ENCODE assay signal across 8 cellular contexts in genomic region chr11:57311109-57311936, GRCh38. TPM values are rescaled to one million over a fixed set of nuclear protein-coding genes. Genes with fewer than 3 reads are reported as not detected.
DNase-seq lines count a peak whose midpoint lies in the region; ATAC-seq and TF ChIP-seq lines count a peak whose summit lies in the region.

No MANE protein-coding gene starts in this region.

- H3K27me3 ChIP-seq in left lung = peaks cover 0 to 5% of the 10 kb centered on the region in 2 donors

- DNase-seq in GM13977 (ENCODE audit: low spot score) (peak; percentile 94), NCI-H1436 treated with DMSO at 0.1 percent for 48 hours (lab: John Stamatoyannopoulos, UW) (peak; percentile 63), dermis blood vessel endothelial cell (peak; percentile 96), left lung (peak; percentile 94)
- DNase-seq in activated CD4-positive, alpha-beta T cell treated with anti-CD3 and anti-CD28 coated beads for 24 hours (ENCODE audit: low read depth in 2 of 2) = peak; percentile 43 to 65
- DNase-seq in stimulated activated CD4-positive, alpha-beta T cell treated with anti-CD3 and anti-CD28 coated beads, Interleukin-4, amount 100 ng/mL, for 24 hours = peak; percentile 61
- DNase-seq in NK-92 treated with Interleukin-12 subunit alpha and Interleukin-12 subunit beta, amount 100 ng/mL, for 24 hours (lab: John Stamatoyannopoulos, UW) = no peak

- H3K27ac ChIP-seq in left lung = peak overlapping the region; percentile 81 to 83

- no peaks in the 10 kb centered on the region for H3K9me3 ChIP-seq in left lung

- in situ Hi-C loops in GM13977 (cut with MboI; ENCODE audit: low pct_unique_long_range_greater_than_20kb, low sequenced_read_pairs, unreplicated experiment) = no loop called here

- intact Hi-C loops in left lung (cut with DNase I) = no loop called here

- peaks cover 0 to 60% of the 10 kb centered on the region in 2 donors for H3K36me3 ChIP-seq in left lung

- H3K4me3 ChIP-seq in left lung = peak overlapping the region; percentile 20 to 48

- TF ChIP-seq CTCF in GM13977 (IDR thresholded peaks at IDR 0.05; ENCODE audit: extremely low read depth, insufficient read depth, missing control alignments) (no peak), left lung (IDR thresholded peaks at IDR 0.05) (no peak)

- H3K4me1 ChIP-seq in left lung = peaks cover 35 to 74% of the 10 kb centered on the region in 2 donors

- ATAC-seq in HG02642 (IDR thresholded peaks at IDR 0.05; ENCODE audit: poor library complexity, unreplicated experiment) = peak; percentile 98
- ATAC-seq in left lung = peak; percentile 94

RNA-seq across cellular contexts. Expression of gene TNKS1BP1, which starts 13.4 kb away (rescaled TPM):
- total RNA-seq in dermis blood vessel endothelial cell = 74.3 and 79.6 TPM in 2 replicates
- 100 to 1,000 TPM; 156 to 203 TPM for total RNA-seq in left lung

RNA-seq across cellular contexts. Expression of gene SSRP1, which starts 24.4 kb away (rescaled TPM):
- total RNA-seq in dermis blood vessel endothelial cell (58.9 and 160 TPM in 2 replicates), left lung (10 to 100 TPM; 57.3 to 86.3 TPM)

RNA-seq across cellular contexts. Expression of gene P2RX3, which starts 26.8 kb away (rescaled TPM):
- not detected in 2 replicates for total RNA-seq in dermis blood vessel endothelial cell
- not detected for total RNA-seq in left lung
